ENCODE assay signal across 8 cellular contexts in the genomic region with DNA sequence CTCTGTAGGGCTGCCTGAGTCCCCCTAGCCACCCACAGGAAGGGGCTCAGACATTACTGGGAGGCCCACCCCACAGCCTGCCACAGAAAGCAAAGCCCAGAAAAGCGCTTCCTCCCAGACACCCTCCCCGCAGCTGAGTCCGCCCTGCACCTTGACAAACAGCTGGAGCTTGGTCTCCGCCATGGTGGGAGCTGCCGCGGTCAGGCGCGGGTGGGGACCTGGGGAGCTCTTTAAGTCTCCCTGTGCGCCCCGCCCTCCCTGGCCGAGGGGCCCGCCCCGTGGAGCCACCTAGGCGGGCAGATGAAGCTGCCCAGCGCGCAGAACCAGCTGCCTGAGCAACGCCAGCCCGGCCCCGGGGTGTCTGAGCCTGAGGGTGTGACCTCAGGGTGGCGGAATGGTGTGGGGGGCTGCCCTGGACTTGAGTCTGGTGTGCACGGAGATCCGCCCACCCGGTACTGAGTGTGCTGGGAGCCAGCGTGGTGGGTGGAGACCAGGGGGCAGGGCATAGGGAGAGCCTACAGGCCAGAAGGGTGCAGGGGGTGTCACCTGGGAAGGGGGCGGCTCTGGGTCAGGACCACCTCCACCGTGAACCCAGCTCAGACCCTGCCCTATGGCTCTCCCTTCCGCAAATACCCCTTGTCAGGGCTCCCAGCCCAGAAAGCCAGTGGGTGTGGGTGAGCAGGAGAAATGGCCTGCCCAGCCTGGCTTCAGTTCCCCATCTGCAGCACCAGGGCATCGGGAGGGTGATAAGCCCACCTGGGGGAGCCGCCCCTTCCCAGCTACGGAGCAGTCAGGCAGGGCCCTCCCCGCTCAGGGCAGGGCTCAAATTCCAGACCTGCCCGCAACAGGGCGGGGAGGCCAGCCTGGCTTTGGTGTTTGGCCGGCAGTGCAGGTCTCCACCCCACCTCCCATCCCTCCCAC. TPM values are rescaled to one million over a fixed set of nuclear protein-coding genes. Genes with fewer than 3 reads are reported as not detected.
DNase-seq lines count a peak whose midpoint lies in the region; ATAC-seq and TF ChIP-seq lines count a peak whose summit lies in the region.

Gene CLIC3, minus strand, starts transcription at position 208 of the 921 bp plus-strand sequence. Its CDS starts 25 bp downstream, at position 183.

- peak within 1 kb of the TSS; percentile 40 to 63 for H3K9ac ChIP-seq in colonic mucosa (ENCODE audit: low read depth in 2 of 2, low read length in 2 of 2)

- H3K27ac Mint-ChIP-seq in T-helper 17 cell, result peak within 1 kb of the TSS; percentile 95
- H3K27ac Mint-ChIP-seq in progenitor cell of endocrine pancreas, result no peak within 1 kb of the TSS

- intact Hi-C loops in colonic mucosa (cut with DNase I), result no loop called here

- H3K4me1 Mint-ChIP-seq in T-helper 17 cell (peaks cover 25% of the 10 kb centered on the region), progenitor cell of endocrine pancreas (ENCODE audit: low read depth) (peaks cover 1% of the 10 kb centered on the region)

- H3K27me3 Mint-ChIP-seq in T-helper 17 cell, result no peaks in the 10 kb centered on the region
- H3K27me3 Mint-ChIP-seq in progenitor cell of endocrine pancreas, result no peaks in the 10 kb centered on the region

- H3K4me3 Mint-ChIP-seq in T-helper 17 cell (peak within 1 kb of the TSS; percentile 85), progenitor cell of endocrine pancreas (ENCODE audit: low read depth) (peak within 1 kb of the TSS; percentile 50)

- peak within 1 kb of the TSS; percentile 32 for H3K4me3 ChIP-seq in colonic mucosa

- no peaks in the 10 kb centered on the region for H3K9me3 Mint-ChIP-seq in progenitor cell of endocrine pancreas (ENCODE audit: low read depth)

- ATAC-seq in T-helper 17 cell (peak; percentile 8), GM18519 (IDR thresholded peaks at IDR 0.05; ENCODE audit: low FRiP score, unreplicated experiment) (no peak), HG03571 (IDR thresholded peaks at IDR 0.05; ENCODE audit: unreplicated experiment) (no peak), GM18867 (IDR thresholded peaks at IDR 0.05; ENCODE audit: unreplicated experiment) (no peak)

- H3K4me1 ChIP-seq in colonic mucosa, result peaks cover 18% of the 10 kb centered on the region

- no peaks in the 10 kb centered on the region for H3K36me3 Mint-ChIP-seq in T-helper 17 cell (ENCODE audit: low read depth)
- no peaks in the 10 kb centered on the region for H3K36me3 Mint-ChIP-seq in progenitor cell of endocrine pancreas (ENCODE audit: insufficient read depth)

- DNase-seq in NCI-H345 (lab: John Stamatoyannopoulos, UW) (peak; percentile 28), NCI-H345 treated with DMSO at 0.1 percent for 48 hours (lab: John Stamatoyannopoulos, UW; ENCODE audit: unreplicated experiment) (no peak), T-helper 17 cell (peak in 2 of 3 donors; percentile 33 to 37), colonic mucosa (peak; percentile 81), progenitor cell of endocrine pancreas (ENCODE audit: low spot score, unreplicated experiment) (no peak)

- H3K36me3 ChIP-seq in colonic mucosa, result no peaks in the 10 kb centered on the region

- H3K27me3 ChIP-seq in colonic mucosa, result no peaks in the 10 kb centered on the region

- peak within 1 kb of the TSS; percentile 57 for H3K27ac ChIP-seq in colonic mucosa

- no peaks in the 10 kb centered on the region for H3K9me3 ChIP-seq in T-helper 17 cell (ENCODE audit: control insufficient read depth, low read length, poor library complexity, severe bottlenecking)
- H3K9me3 ChIP-seq in colonic mucosa, result no peaks in the 10 kb centered on the region

- TF ChIP-seq CTCF in colonic mucosa (IDR thresholded peaks at IDR 0.05) (no peak), progenitor cell of endocrine pancreas (IDR thresholded peaks at IDR 0.05; ENCODE audit: unreplicated experiment) (no peak)

RNA-seq across cellular contexts. Expression of gene CLIC3, which starts in this region (rescaled TPM):
- 1 to 10 TPM; 1.9 to 2.1 TPM for total RNA-seq in T-helper 17 cell
- 10 to 100 TPM in 1 of 2 donors, 1 to 10 TPM in 1; 3.6 to 15.4 TPM for total RNA-seq in colonic mucosa
- total RNA-seq in progenitor cell of endocrine pancreas, result 0.64 TPM in 1 of 2 replicates, not detected in the other

Comparison
In these comparisons a context has a peak if more than half of its experiments do, and no peak if none do; other contexts are left out.
1. DNase-seq: peak in NCI-H345 (single experiment), T-helper 17 cell (2 of 3) and colonic mucosa (single experiment); none in NCI-H345 treated with DMSO at 0.1 percent for 48 hours (single experiment) and progenitor cell of endocrine pancreas (single experiment).